In genomic region chr10:72625608-72626443, GRCh38 we compare ENCODE assay signal across 8 cellular contexts.
A peak's percentile ranks its signal among the peaks of the same experiment; 100 is the strongest.
DNase-seq lines count a peak whose midpoint lies in the region; ATAC-seq and TF ChIP-seq lines count a peak whose summit lies in the region.

A gene with protein sequence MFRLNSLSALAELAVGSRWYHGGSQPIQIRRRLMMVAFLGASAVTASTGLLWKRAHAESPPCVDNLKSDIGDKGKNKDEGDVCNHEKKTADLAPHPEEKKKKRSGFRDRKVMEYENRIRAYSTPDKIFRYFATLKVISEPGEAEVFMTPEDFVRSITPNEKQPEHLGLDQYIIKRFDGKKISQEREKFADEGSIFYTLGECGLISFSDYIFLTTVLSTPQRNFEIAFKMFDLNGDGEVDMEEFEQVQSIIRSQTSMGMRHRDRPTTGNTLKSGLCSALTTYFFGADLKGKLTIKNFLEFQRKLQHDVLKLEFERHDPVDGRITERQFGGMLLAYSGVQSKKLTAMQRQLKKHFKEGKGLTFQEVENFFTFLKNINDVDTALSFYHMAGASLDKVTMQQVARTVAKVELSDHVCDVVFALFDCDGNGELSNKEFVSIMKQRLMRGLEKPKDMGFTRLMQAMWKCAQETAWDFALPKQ (minus strand): TSS chr10:72626079. CDS start chr10:72566793, 59,286 bp downstream.

- TF ChIP-seq POLR2A in GM18951 (IDR thresholded peaks at IDR 0.05; ENCODE audit: extremely low read depth, insufficient read depth, insufficient read length), result peak; percentile 85

- DNase-seq in AG08395 (ENCODE audit: low spot score) (peak; percentile 98), NCI-H345 treated with DMSO at 0.1 percent for 48 hours (lab: John Stamatoyannopoulos, UW; ENCODE audit: unreplicated experiment) (peak; percentile 87), inferior parietal cortex (ENCODE audit: extremely low spot score) (peak; percentile 97)
- peak; percentile 84 to 87 (median 85) for DNase-seq in activated CD4-positive, CD25-positive, alpha-beta regulatory T cell (lab: John Stamatoyannopoulos, UW)
- peak; percentile 88 for DNase-seq in central memory CD4-positive, alpha-beta T cell
- peak; percentile 87 to 95 for DNase-seq in stimulated activated CD4-positive, alpha-beta T cell treated with anti-CD3 and anti-CD28 coated beads, Interleukin-12 subunit alpha, Interleukin-12 subunit beta, amount 100 ng/mL, for 24 hours (ENCODE audit: low read depth in 2 of 2)

- in situ Hi-C loops in GM18951 (cut with MboI; ENCODE audit: low sequenced_read_pairs, unreplicated experiment), result no loop called here

- peak; percentile 99 for ATAC-seq in HG03196 (IDR thresholded peaks at IDR 0.05; ENCODE audit: unreplicated experiment)

Comparison
In these comparisons a context has a peak if more than half of its experiments do, and no peak if none do; other contexts are left out.
1. Peak in every context shown above with its lines: DNase-seq and ATAC-seq.